In genomic region chr19:14317157-14317556, GRCh38 we compare ENCODE assay signal across 8 cellular contexts.
"Had no signal": no experiment of that assay in that cellular context is flagged by ENCODE, and none has a peak within 500 bp of the region (broad histone marks: within the 10 kb centered on the region; RNA-seq: fewer than 3 reads in every experiment).

No MANE protein-coding gene starts in this region.

- H3K4me3 ChIP-seq: GM23248, HAP-1, K562 had no signal

- H3K9ac ChIP-seq: GM23248 had no signal

- H3K9me3 ChIP-seq: HAP-1 had no signal

- H3K4me1 ChIP-seq: HAP-1 had no signal

- ATAC-seq: HCT116, K562 had no signal

- H3K4me3 Mint-ChIP-seq: HFFc6 had no signal

- H3K27ac Mint-ChIP-seq: HFFc6 had no signal

- DNase-seq: GM23248, GOT3, HFFc6, IMR-90, KG1 had no signal

- H2AFZ ChIP-seq: GM23248 had no signal

- H3K27ac ChIP-seq: GM23248 had no signal

- H3K36me3 ChIP-seq: HAP-1 had no signal
